In genomic region chr6:153980176-153980575, GRCh38 we compare ENCODE assay signal across 23 cellular contexts. TPM values are rescaled to one million over a fixed set of nuclear protein-coding genes. Genes with fewer than 3 reads are reported as not detected.
DNase-seq lines count a peak whose midpoint lies in the region; TF ChIP-seq lines count a peak whose summit lies in the region.
"Had no signal": no experiment of that assay in that cellular context is flagged by ENCODE, and none has a peak within 500 bp of the region (broad histone marks: within the 10 kb centered on the region; RNA-seq: fewer than 3 reads in every experiment).

No MANE protein-coding gene starts in this region.

- H3K27ac ChIP-seq in tibial nerve (no peak overlapping the region), Peyer's patch (no peak overlapping the region)
- H3K27ac ChIP-seq: BLaER1, KMS-11, SJCRH30 had no signal

- H3K4me3 ChIP-seq in fibroblast of mammary gland (ENCODE audit: control insufficient read depth, low read depth, low read length) (no peak overlapping the region), tibial nerve (no peak overlapping the region), Peyer's patch (no peak overlapping the region)
- H3K4me3 ChIP-seq: BLaER1, SJCRH30 had no signal

- CTCF ChIA-PET in Calu3 (lab: Charles Lee), result no interaction called here

- no peak for TF ChIP-seq POLR2A in tibial nerve (IDR thresholded peaks at IDR 0.05)
- TF ChIP-seq POLR2A in Peyer's patch (IDR thresholded peaks at IDR 0.05), result no peak

- H3K36me3 Mint-ChIP-seq in Calu3 (ENCODE audit: insufficient read depth, unreplicated experiment), result no peaks in the 10 kb centered on the region
- H3K36me3 Mint-ChIP-seq: CD4-positive, CD25-positive, alpha-beta regulatory T cell had no signal

- no peak overlapping the region for H3K4me3 Mint-ChIP-seq in Calu3 (ENCODE audit: low read depth, unreplicated experiment)
- H3K4me3 Mint-ChIP-seq: CD4-positive, CD25-positive, alpha-beta regulatory T cell; IgD-negative memory B cell had no signal

- intact Hi-C loops in Calu3 (cut with micrococcal nuclease; ENCODE audit: unreplicated experiment), result no loop called here

- DNase-seq in Calu3 (no peak), HT1080 (ENCODE audit: low read depth) (peak; percentile 28), SW480 (ENCODE audit: low spot score) (peak; percentile 7), fibroblast of mammary gland (ENCODE audit: low read depth) (peak; percentile 5), Ammon's horn (ENCODE audit: low spot score) (no peak), hypothalamus (lab: John Stamatoyannopoulos, UW) (no peak), tibial nerve (ENCODE audit: low spot score in 2 of 2) (no peak), Peyer's patch (no peak)
- DNase-seq: 8988T; CD4-positive, CD25-positive, alpha-beta regulatory T cell; EL; GF-D8; GOT3; NCI-H1092 treated with DMSO at 0.1 percent for 48 hours; NCI-H1436; NCI-H187 treated with DMSO at 0.1 percent for 48 hours; NCI-H446 treated with DMSO at 0.1 percent for 48 hours; NCI-H526; SJCRH30 had no signal

- TF ChIP-seq EP300 in tibial nerve (IDR thresholded peaks at IDR 0.05), result no peak

- no peaks in the 10 kb centered on the region for H3K27me3 Mint-ChIP-seq in Calu3 (ENCODE audit: unreplicated experiment)
- H3K27me3 Mint-ChIP-seq: IgD-negative memory B cell had no signal

- no peaks in the 10 kb centered on the region for H3K36me3 ChIP-seq in tibial nerve
- no peaks in the 10 kb centered on the region for H3K36me3 ChIP-seq in Peyer's patch
- H3K36me3 ChIP-seq: BLaER1, SJCRH30 had no signal

- 73 to 85% methylated on average over 2 of the region's 2 CpGs for WGBS in tibial nerve, 2 donors

- no TSS peak for BruUV-seq in Calu3 (replicated peaks; lab: Mats Ljungman, UMichigan)

- peaks cover 43% of the 10 kb centered on the region for H3K4me1 Mint-ChIP-seq in Calu3 (ENCODE audit: low read depth, unreplicated experiment)
- H3K4me1 Mint-ChIP-seq: IgD-negative memory B cell had no signal

- H3K9me3 Mint-ChIP-seq in Calu3 (ENCODE audit: low read depth, unreplicated experiment), result peaks cover 4% of the 10 kb centered on the region

- H3K9me3 ChIP-seq in tibial nerve, result no peaks in the 10 kb centered on the region
- no peaks in the 10 kb centered on the region for H3K9me3 ChIP-seq in Peyer's patch
- H3K9me3 ChIP-seq: BLaER1 had no signal

- peak overlapping the region; percentile 30 for H3K27ac Mint-ChIP-seq in Calu3 (ENCODE audit: unreplicated experiment)
- H3K27ac Mint-ChIP-seq: CD4-positive, CD25-positive, alpha-beta regulatory T cell; IgD-negative memory B cell had no signal

- H3K27me3 ChIP-seq in tibial nerve, result no peaks in the 10 kb centered on the region
- H3K27me3 ChIP-seq in Peyer's patch, result no peaks in the 10 kb centered on the region
- H3K27me3 ChIP-seq: BLaER1, SJCRH30 had no signal

- TF ChIP-seq CTCF in Calu3 (IDR thresholded peaks at IDR 0.05; ENCODE audit: unreplicated experiment) (no peak), fibroblast of mammary gland (conservative IDR thresholded peaks at IDR 0.05; ENCODE audit: control insufficient read depth, insufficient read depth, low read depth, low read length) (no peak), tibial nerve (IDR thresholded peaks at IDR 0.05) (no peak), Peyer's patch (IDR thresholded peaks at IDR 0.05) (no peak)

- H3K4me1 ChIP-seq in tibial nerve (no peaks in the 10 kb centered on the region), Peyer's patch (no peaks in the 10 kb centered on the region)
- H3K4me1 ChIP-seq: BLaER1, SJCRH30 had no signal

RNA-seq across cellular contexts. Expression of gene OPRM1, which starts 58.9 kb away (rescaled TPM):
- total RNA-seq in Calu3 (2022), result not detected in 2 replicates
- total RNA-seq in HT1080 (2014; rRNA removed; shearing (Covaris generic)), result not detected in 2 replicates
- polyA plus RNA-seq in HT1080 (2015; cell fraction: cytosol; rRNA removed), result not detected in 2 replicates
- polyA plus RNA-seq in HT1080 (2015; cell fraction: nucleus; rRNA removed), result not detected in 2 replicates
- not detected for total RNA-seq in tibial nerve
- not detected for total RNA-seq in Peyer's patch
- total RNA-seq: CD4-positive, CD25-positive, alpha-beta regulatory T cell; Right ventricle myocardium inferior; SJCRH30 had no signal
- polyA plus RNA-seq: CD4-positive, CD25-positive, alpha-beta regulatory T cell; IgD-negative memory B cell had no signal

Comparison
In these comparisons a context has a peak if more than half of its experiments do, and no peak if none do; other contexts are left out.
1. DNase-seq: peak in HT1080 (single experiment), SW480 (single experiment) and fibroblast of mammary gland (single experiment); none in Calu3 (single experiment), Ammon's horn (single experiment), hypothalamus (0 of 51), tibial nerve (0 of 2) and Peyer's patch (0 of 3).